Comparison of ENCODE assay signal across 17 cellular contexts in the genomic region with DNA sequence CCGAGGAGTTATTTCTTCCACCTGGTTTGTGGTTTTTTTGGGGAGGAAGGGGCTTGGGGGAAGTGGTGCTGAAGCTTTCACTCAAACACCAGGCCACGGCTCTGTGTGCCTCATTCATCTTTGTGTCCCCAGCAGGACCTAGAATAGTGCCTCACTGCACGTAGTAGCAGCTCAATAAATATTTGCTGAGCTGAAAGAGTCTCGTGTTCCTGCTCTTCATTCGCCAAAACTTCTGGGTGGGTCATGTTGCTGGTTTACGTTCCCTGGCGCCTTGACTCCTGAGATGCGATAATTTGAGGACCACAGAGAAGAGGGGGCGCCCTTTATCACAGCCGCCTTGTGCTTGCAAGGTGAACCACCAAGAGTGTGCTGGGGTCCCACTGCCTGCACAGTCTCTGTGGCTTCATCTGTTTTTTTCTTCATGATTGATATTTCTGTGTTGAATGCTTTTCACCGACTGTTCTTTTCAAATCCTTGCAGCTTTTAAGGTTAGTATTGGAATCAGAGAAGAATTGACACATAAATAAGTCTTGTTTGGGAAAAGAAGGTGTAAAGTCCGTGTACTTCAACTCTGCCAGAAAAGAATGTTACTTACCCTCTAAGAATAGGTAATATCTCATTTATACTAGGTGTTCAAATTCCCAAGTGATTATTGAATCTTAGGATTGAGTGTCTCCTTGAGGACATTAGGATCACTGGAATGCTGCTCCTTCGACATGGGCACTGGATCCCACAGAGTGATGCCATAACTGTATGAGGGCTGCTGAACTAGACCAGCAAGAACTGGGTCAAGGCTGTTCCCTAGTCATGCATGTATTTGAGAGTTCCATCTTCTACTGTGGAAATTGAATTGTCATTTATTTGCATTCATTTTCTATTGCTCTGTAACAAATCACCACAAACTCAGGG.
DNase-seq lines count a peak whose midpoint lies in the region; ATAC-seq and TF ChIP-seq lines count a peak whose summit lies in the region.
"Had no signal": no experiment of that assay in that cellular context is flagged by ENCODE, and none has a peak within 500 bp of the region (broad histone marks: within the 10 kb centered on the region; RNA-seq: fewer than 3 reads in every experiment).

No MANE protein-coding gene starts in this region.

- H3K4me3 ChIP-seq in Caco-2 (ENCODE audit: low read depth, low read length) = no peak overlapping the region
- no peak overlapping the region for H3K4me3 ChIP-seq in ascending aorta
- H3K4me3 ChIP-seq in spleen = no peak overlapping the region
- H3K4me3 ChIP-seq in gastroesophageal sphincter = no peak overlapping the region
- H3K4me3 ChIP-seq: left lung, prostate gland had no signal

- DNase-seq in Caco-2 (no peak), ascending aorta (ENCODE audit: low spot score in 2 of 2) (no peak), left colon (no peak), spleen (no peak), SK-N-DZ (ENCODE audit: low spot score) (no peak), GM19238 (ENCODE audit: insufficient read length, low spot score) (no peak)
- DNase-seq: left lung; naive thymus-derived CD8-positive, alpha-beta T cell; NCI-H2029 had no signal

- TF ChIP-seq POLR2A in spleen (IDR thresholded peaks at IDR 0.05) = no peak
- no peak for TF ChIP-seq POLR2A in gastroesophageal sphincter (IDR thresholded peaks at IDR 0.05)

- peak overlapping the region; percentile 86 to 94 for H3K27ac ChIP-seq in ascending aorta
- peak overlapping the region; percentile 11 to 75 (median 63) for H3K27ac ChIP-seq in spleen
- no peak overlapping the region for H3K27ac ChIP-seq in gastroesophageal sphincter
- H3K27ac ChIP-seq: epithelial cell of prostate, left lung, prostate gland, RWPE1 had no signal

- H3K27ac Mint-ChIP-seq in Caco-2 (ENCODE audit: unreplicated experiment) = peak overlapping the region; percentile 86
- H3K27ac Mint-ChIP-seq: dendritic cell treated with granulocyte-macrophage colony-stimulating factor and Interleukin-4, amounts not matched to agents 40 ng/mL and 50 ng/mL, for 4 days; stimulated activated memory B cell treated with anti-CD40 and anti-IgM and Interleukin-4, amounts not matched to agents 10 μg/mL and 1 μg/mL and 100 μg/mL, for 72 hours had no signal

- CTCF ChIA-PET in Caco-2 (lab: Charles Lee) = interaction anchor here (1.0 to 2.0 kb wide), 3 partner anchors 10 to 72 kb away, joined by 3 to 8 read pairs (median 6); no protein-coding TSS in a partner anchor

- H3K9me3 Mint-ChIP-seq in Caco-2 (ENCODE audit: unreplicated experiment) = no peaks in the 10 kb centered on the region
- H3K9me3 Mint-ChIP-seq: activated naive CD4-positive, alpha-beta T cell treated with anti-CD3 and anti-CD28 coated beads, Interleukin-2, amount 50 U/mL, for 72 hours; dendritic cell treated with granulocyte-macrophage colony-stimulating factor and Interleukin-4, amounts not matched to agents 40 ng/mL and 50 ng/mL, for 4 days; naive thymus-derived CD8-positive, alpha-beta T cell; stimulated activated memory B cell treated with anti-CD40 and anti-IgM and Interleukin-4, amounts not matched to agents 10 μg/mL and 1 μg/mL and 100 μg/mL, for 72 hours had no signal

- no peaks in the 10 kb centered on the region; the same call in none of the 2 replicates for H3K36me3 ChIP-seq in Caco-2 (ENCODE audit: control insufficient read depth, insufficient read depth, low read length)
- no peaks in the 10 kb centered on the region for H3K36me3 ChIP-seq in ascending aorta
- peaks cover 0 to 66% (median 6%) of the 10 kb centered on the region in 6 donors for H3K36me3 ChIP-seq in spleen
- no peaks in the 10 kb centered on the region for H3K36me3 ChIP-seq in gastroesophageal sphincter
- H3K36me3 ChIP-seq: prostate gland had no signal

- H3K27me3 ChIP-seq in Caco-2 (replicated peaks; ENCODE audit: control insufficient read depth, insufficient read depth, low read length) (no peaks in the 10 kb centered on the region), ascending aorta (no peaks in the 10 kb centered on the region), spleen (replicated peaks in 1 of 7) (no peaks in the 10 kb centered on the region), gastroesophageal sphincter (no peaks in the 10 kb centered on the region)
- H3K27me3 ChIP-seq: left lung had no signal

- ATAC-seq in left colon (peak; percentile 13), HG02938 (IDR thresholded peaks at IDR 0.05; ENCODE audit: unreplicated experiment) (no peak), gastroesophageal sphincter (no peak)
- ATAC-seq: activated naive CD4-positive, alpha-beta T cell treated with anti-CD3 and anti-CD28 coated beads, Interleukin-2, amount 50 U/mL, for 72 hours; left lung; naive thymus-derived CD8-positive, alpha-beta T cell; stimulated activated memory B cell treated with anti-CD40 and anti-IgM and Interleukin-4, amounts not matched to agents 10 μg/mL and 1 μg/mL and 100 μg/mL, for 72 hours had no signal

- H3K4me1 Mint-ChIP-seq in Caco-2 (ENCODE audit: low read depth, unreplicated experiment) = peaks cover 18% of the 10 kb centered on the region

- intact Hi-C loops in Caco-2 (cut with micrococcal nuclease; ENCODE audit: unreplicated experiment) (loop anchor here (1.0 to 5.0 kb wide), 4 partner anchors 28 to 149 kb away; no protein-coding TSS in a partner anchor), ascending aorta (cut with DNase I) (no loop called here), left colon (cut with DNase I, micrococcal nuclease) (no loop called here), spleen (cut with DNase I; ENCODE audit: low total_unique reads) (no loop called here)

- peak overlapping the region; percentile 65 for H3K4me3 Mint-ChIP-seq in Caco-2 (ENCODE audit: unreplicated experiment)
- H3K4me3 Mint-ChIP-seq: dendritic cell treated with granulocyte-macrophage colony-stimulating factor and Interleukin-4, amounts not matched to agents 40 ng/mL and 50 ng/mL, for 4 days; naive thymus-derived CD8-positive, alpha-beta T cell; stimulated activated memory B cell treated with anti-CD40 and anti-IgM and Interleukin-4, amounts not matched to agents 10 μg/mL and 1 μg/mL and 100 μg/mL, for 72 hours had no signal

- H3K9me3 ChIP-seq in Caco-2 = no peaks in the 10 kb centered on the region
- H3K9me3 ChIP-seq in ascending aorta = no peaks in the 10 kb centered on the region
- no peaks in the 10 kb centered on the region for H3K9me3 ChIP-seq in spleen
- H3K9me3 ChIP-seq in gastroesophageal sphincter = no peaks in the 10 kb centered on the region
- H3K9me3 ChIP-seq: left lung, prostate gland had no signal

- POLR2A ChIA-PET in Caco-2 (lab: Charles Lee) = no interaction called here

- WGBS in spleen, 5 donors = 78 to 83% (median 80%) methylated on average over 13 of the region's 13 CpGs
- 87 to 93% methylated on average over 3 to 13 of the region's 13 CpGs for WGBS in gastroesophageal sphincter (ENCODE audit: low coverage in 1 of 2), 2 donors

- H3K36me3 Mint-ChIP-seq in Caco-2 (ENCODE audit: insufficient read depth, unreplicated experiment) = peaks cover 16% of the 10 kb centered on the region
- H3K36me3 Mint-ChIP-seq: activated naive CD4-positive, alpha-beta T cell treated with anti-CD3 and anti-CD28 coated beads, Interleukin-2, amount 50 U/mL, for 72 hours had no signal

- H3K4me1 ChIP-seq in Caco-2 (peaks cover 12% of the 10 kb centered on the region), ascending aorta (peaks cover 13 to 39% of the 10 kb centered on the region in 2 donors), spleen (peaks cover 0 to 47% (median 10%) of the 10 kb centered on the region in 6 donors), gastroesophageal sphincter (peaks cover 0 to 44% (median 12%) of the 10 kb centered on the region in 3 donors)

- TF ChIP-seq EP300 in gastroesophageal sphincter (IDR thresholded peaks at IDR 0.05) = no peak

- no peaks in the 10 kb centered on the region for H3K27me3 Mint-ChIP-seq in Caco-2 (ENCODE audit: insufficient read depth, unreplicated experiment)
- H3K27me3 Mint-ChIP-seq: dendritic cell treated with granulocyte-macrophage colony-stimulating factor and Interleukin-4, amounts not matched to agents 40 ng/mL and 50 ng/mL, for 4 days; naive thymus-derived CD8-positive, alpha-beta T cell; stimulated activated memory B cell treated with anti-CD40 and anti-IgM and Interleukin-4, amounts not matched to agents 10 μg/mL and 1 μg/mL and 100 μg/mL, for 72 hours had no signal

- TF ChIP-seq CTCF in Caco-2 (IDR thresholded peaks at IDR 0.05; ENCODE audit: insufficient read depth in 1 of 2, low read depth in 1 of 2, low read length in 1 of 2, severe bottlenecking in 1 of 2, unreplicated experiment in 1 of 2) (no peak), ascending aorta (IDR thresholded peaks at IDR 0.05) (no peak), spleen (IDR thresholded peaks at IDR 0.05 in 8 of 11, conservative IDR thresholded peaks at IDR 0.05 in 3 of 11) (no peak), gastroesophageal sphincter (IDR thresholded peaks at IDR 0.05) (no peak)

- no TSS peak for BruUV-seq in Caco-2 (replicated peaks; lab: Mats Ljungman, UMichigan)

Comparison
In these comparisons a context has a peak if more than half of its experiments do, and no peak if none do; other contexts are left out.
1. H3K27ac ChIP-seq: peak in ascending aorta (2 of 2) and spleen (8 of 8); none in gastroesophageal sphincter (0 of 4).